32 cellular contexts compared by ENCODE assay signal in genomic region chr4:74517996-74518395, GRCh38.
"Had no signal": no experiment of that assay in that cellular context is flagged by ENCODE, and none has a peak within 500 bp of the region (broad histone marks: within the 10 kb centered on the region; RNA-seq: fewer than 3 reads in every experiment).

No MANE protein-coding gene starts in this region.

- H3K9me3 ChIP-seq: ovary, psoas muscle, right lobe of liver, sigmoid colon, spleen, suprapubic skin, testis, tibial artery, transverse colon, upper lobe of left lung, vagina had no signal

- H3K27me3 ChIP-seq: neural progenitor cell, ovary, right lobe of liver, sigmoid colon, spleen, suprapubic skin, testis, tibial artery, transverse colon, upper lobe of left lung, vagina had no signal

- H3K4me3 ChIP-seq: neural progenitor cell, ovary, psoas muscle, right lobe of liver, sigmoid colon, skin epidermis, smooth muscle cell, spleen, suprapubic skin, testis, tibial artery, transverse colon, upper lobe of left lung, vagina had no signal

- H3K27ac Mint-ChIP-seq: naive thymus-derived CD4-positive, alpha-beta T cell; natural killer cell; nephron; neural progenitor cell; progenitor cell of endocrine pancreas; stimulated activated memory B cell treated with anti-CD40 and anti-IgM and Interleukin-4, amounts not matched to agents 10 μg/mL and 1 μg/mL and 100 μg/mL, for 72 hours; stimulated activated naive CD8-positive, alpha-beta T cell treated with anti-CD3 and anti-CD28 coated beads, Interleukin-15, amount 100 ng/mL, for 72 hours had no signal

- H3K4me3 Mint-ChIP-seq: naive thymus-derived CD4-positive, alpha-beta T cell; natural killer cell; nephron; neural progenitor cell; stimulated activated memory B cell treated with anti-CD40 and anti-IgM and Interleukin-4, amounts not matched to agents 10 μg/mL and 1 μg/mL and 100 μg/mL, for 72 hours; stimulated activated naive CD8-positive, alpha-beta T cell treated with anti-CD3 and anti-CD28 coated beads, Interleukin-15, amount 100 ng/mL, for 72 hours had no signal

- ATAC-seq: naive thymus-derived CD4-positive, alpha-beta T cell; natural killer cell; psoas muscle; right cardiac atrium; right lobe of liver; stimulated activated memory B cell treated with anti-CD40 and anti-IgM and Interleukin-4, amounts not matched to agents 10 μg/mL and 1 μg/mL and 100 μg/mL, for 72 hours; stimulated activated naive CD8-positive, alpha-beta T cell treated with anti-CD3 and anti-CD28 coated beads, Interleukin-15, amount 100 ng/mL, for 72 hours; stimulated activated naive CD8-positive, alpha-beta T cell treated with anti-CD3 and anti-CD28 coated beads, Interleukin-15, Interleukin-2, amounts not matched to agents 100 U/mL and 50 U/mL, for 24 hours had no signal

- H3K79me2 ChIP-seq: parathyroid adenoma had no signal

- H2AFZ ChIP-seq: neural progenitor cell, parathyroid adenoma had no signal

- H3K9ac ChIP-seq: neural progenitor cell, parathyroid adenoma had no signal

- DNase-seq: naive thymus-derived CD4-positive, alpha-beta T cell; natural killer cell; occipital lobe; ovary; posterior cingulate gyrus; psoas muscle; right cardiac atrium; right lobe of liver; sigmoid colon; spleen; stimulated activated CD4-positive, alpha-beta T cell treated with anti-CD3 and anti-CD28 coated beads, Interleukin-12 subunit alpha, Interleukin-12 subunit beta, amount 100 ng/mL, for 4 hours; stimulated activated CD4-positive, alpha-beta T cell treated with anti-CD3 and anti-CD28 coated beads, Interleukin-1b, Interleukin-23, amount 100 ng/mL, for 48 hours; stimulated activated CD4-positive, alpha-beta T cell treated with anti-CD3 and anti-CD28 coated beads, Interleukin-4, amount 100 ng/mL, for 1 hour; stimulated activated CD4-positive, alpha-beta T cell treated with anti-CD3 and anti-CD28 coated beads, Interleukin-4, amount 100 ng/mL, for 4 hours; stimulated activated CD8-positive, alpha-beta memory T cell treated with anti-CD3 and anti-CD28 coated beads, Interleukin-4, amount 100 ng/mL, for 48 hours; stimulated activated naive CD4-positive, alpha-beta T cell; stimulated activated naive CD8-positive, alpha-beta T cell treated with anti-CD3 and anti-CD28 coated beads, Interleukin-15, amount 100 ng/mL, for 72 hours; stimulated activated naive CD8-positive, alpha-beta T cell treated with anti-CD3 and anti-CD28 coated beads, Interleukin-15, Interleukin-2, amounts not matched to agents 100 U/mL and 50 U/mL, for 24 hours; substantia nigra; testis; tibial artery; transverse colon had no signal

- H3K36me3 ChIP-seq: neural progenitor cell, ovary, right lobe of liver, sigmoid colon, spleen, suprapubic skin, tibial artery, transverse colon, upper lobe of left lung, vagina had no signal

- H3K27ac ChIP-seq: neural progenitor cell, ovary, parathyroid adenoma, psoas muscle, right lobe of liver, sigmoid colon, skin epidermis, spleen, suprapubic skin, testis, tibial artery, transverse colon, upper lobe of left lung, vagina had no signal

- H3K4me1 ChIP-seq: neural progenitor cell, parathyroid adenoma, psoas muscle, right lobe of liver, spleen, suprapubic skin, testis, tibial artery, transverse colon, upper lobe of left lung, vagina had no signal

- H3K4me1 Mint-ChIP-seq: natural killer cell; nephron; neural progenitor cell; stimulated activated memory B cell treated with anti-CD40 and anti-IgM and Interleukin-4, amounts not matched to agents 10 μg/mL and 1 μg/mL and 100 μg/mL, for 72 hours; stimulated activated naive CD8-positive, alpha-beta T cell treated with anti-CD3 and anti-CD28 coated beads, Interleukin-15, amount 100 ng/mL, for 72 hours had no signal

- H3K9me3 Mint-ChIP-seq: naive thymus-derived CD4-positive, alpha-beta T cell; natural killer cell; nephron; neural progenitor cell; stimulated activated memory B cell treated with anti-CD40 and anti-IgM and Interleukin-4, amounts not matched to agents 10 μg/mL and 1 μg/mL and 100 μg/mL, for 72 hours; stimulated activated naive CD8-positive, alpha-beta T cell treated with anti-CD3 and anti-CD28 coated beads, Interleukin-15, amount 100 ng/mL, for 72 hours had no signal

- H3K4me2 ChIP-seq: neural progenitor cell, smooth muscle cell had no signal

- H3K27me3 Mint-ChIP-seq: progenitor cell of endocrine pancreas; stimulated activated memory B cell treated with anti-CD40 and anti-IgM and Interleukin-4, amounts not matched to agents 10 μg/mL and 1 μg/mL and 100 μg/mL, for 72 hours; stimulated activated naive CD8-positive, alpha-beta T cell treated with anti-CD3 and anti-CD28 coated beads, Interleukin-15, amount 100 ng/mL, for 72 hours had no signal

- H3K36me3 Mint-ChIP-seq: naive thymus-derived CD4-positive, alpha-beta T cell; natural killer cell; neural progenitor cell; stimulated activated memory B cell treated with anti-CD40 and anti-IgM and Interleukin-4, amounts not matched to agents 10 μg/mL and 1 μg/mL and 100 μg/mL, for 72 hours had no signal
